Comparison of ENCODE assay signal across 8 cellular contexts in the genomic region with DNA sequence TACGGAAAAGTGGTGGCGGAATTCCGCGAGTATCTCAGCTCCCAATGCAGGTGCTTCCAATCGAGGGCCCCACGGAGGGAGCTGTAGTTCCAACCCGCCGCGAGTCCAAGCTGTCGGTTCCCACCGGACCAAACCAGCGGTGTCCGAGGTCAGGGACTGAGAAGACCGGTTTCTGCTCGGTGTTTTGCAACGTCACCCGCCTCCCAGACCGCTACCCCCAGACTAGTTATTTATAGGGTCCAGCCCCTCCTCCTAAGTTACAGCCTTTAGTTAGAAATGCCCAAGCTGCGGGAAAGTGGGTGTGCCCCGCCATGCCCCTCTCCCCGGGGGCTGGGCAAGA. TPM values are rescaled to one million over a fixed set of nuclear protein-coding genes. Genes with fewer than 3 reads are reported as not detected.
A peak's percentile ranks its signal among the peaks of the same experiment; 100 is the strongest.
DNase-seq lines count a peak whose midpoint lies in the region; ATAC-seq, FAIRE-seq and TF ChIP-seq lines count a peak whose summit lies in the region.

No MANE protein-coding gene starts in this region.

- TF ChIP-seq POLR2A in HepG2 (IDR thresholded peaks at IDR 0.05; ENCODE audit: insufficient read depth in 1 of 2, low read depth in 2 of 2, low read length in 2 of 2) (no peak), testis (IDR thresholded peaks at IDR 0.05) (no peak)

- H3K4me3 ChIP-seq in astrocyte (ENCODE audit: insufficient read depth, low read depth, low read length): peak overlapping the region; percentile 68
- H3K4me3 ChIP-seq in HepG2 (replicated peaks in 1 of 3; ENCODE audit: insufficient read depth in 1 of 3, low read depth in 2 of 3, low read length in 3 of 3): peak overlapping the region; percentile 36 to 79 (median 74)
- H3K4me3 ChIP-seq in testis: peak overlapping the region; percentile 70 to 80

- H3K79me2 ChIP-seq in astrocyte (ENCODE audit: insufficient read depth, low read length): no peaks in the 10 kb centered on the region
- peaks cover 22% of the 10 kb centered on the region for H3K79me2 ChIP-seq in HepG2 (ENCODE audit: insufficient read depth, low read length)

- H3K4me3 Mint-ChIP-seq in astrocyte (ENCODE audit: unreplicated experiment): peak overlapping the region; percentile 88

- no peaks in the 10 kb centered on the region for H4K20me1 ChIP-seq in astrocyte (ENCODE audit: insufficient read depth, low read length)
- no peaks in the 10 kb centered on the region for H4K20me1 ChIP-seq in HepG2 (ENCODE audit: insufficient read depth, low read length)

- no peak overlapping the region for H3K27ac Mint-ChIP-seq in astrocyte (ENCODE audit: unreplicated experiment)

- TF ChIP-seq EP300 in HepG2 (IDR thresholded peaks at IDR 0.05; ENCODE audit: low read depth in 2 of 2, low read length in 2 of 2) (no peak), HepG2 (CRISPR knock-in tag; IDR thresholded peaks at IDR 0.05; ENCODE audit: borderline replicate concordance) (no peak)

- H3K4me1 ChIP-seq in astrocyte (ENCODE audit: insufficient read depth, low read length): peaks cover 12% of the 10 kb centered on the region
- H3K4me1 ChIP-seq in HepG2 (ENCODE audit: insufficient read depth, low read length): peaks cover 61% of the 10 kb centered on the region
- H3K4me1 ChIP-seq in testis: peaks cover 15% of the 10 kb centered on the region

- H2AFZ ChIP-seq in astrocyte (ENCODE audit: low read depth, low read length): peak overlapping the region; percentile 68
- H2AFZ ChIP-seq in HepG2 (ENCODE audit: low read length): peak overlapping the region; percentile 62

- no peak for TF ChIP-seq CTCF in astrocyte (IDR thresholded peaks at IDR 0.05; ENCODE audit: insufficient read depth, low read depth, low read length)
- no peak for TF ChIP-seq CTCF in HepG2 (CRISPR knock-in tag; IDR thresholded peaks at IDR 0.05)
- no peak for TF ChIP-seq CTCF in testis (IDR thresholded peaks at IDR 0.05)

- H3K4me2 ChIP-seq in astrocyte (ENCODE audit: low read length) (peak overlapping the region; percentile 86), HepG2 (ENCODE audit: low read depth, low read length) (peak overlapping the region; percentile 86)

- intact Hi-C loops in Right ventricle myocardium inferior (cut with DNase I): loop anchor here (2.0 to 5.0 kb wide), 2 partner anchors 35 to 120 kb away; no protein-coding TSS in a partner anchor
- intact Hi-C loops in left cardiac atrium (cut with DNase I): loop anchor here in 1 of 2 donors (5.0 kb wide), 1 partner anchor 45 kb away; no protein-coding TSS in a partner anchor
- intact Hi-C loops in HepG2 (cut with micrococcal nuclease; ENCODE audit: unreplicated experiment): loop anchor here (1.0 to 5.0 kb wide), 2 partner anchors 25 to 125 kb away; no protein-coding TSS in a partner anchor
- intact Hi-C loops in testis (cut with DNase I; ENCODE audit: low total_unique reads): loop anchor here (5.0 kb wide), 1 partner anchor 45 kb away; no protein-coding TSS in a partner anchor

- WGBS in HepG2 (ENCODE audit: low lambda C conversion rate): 13% methylated on average over 3 of the region's 21 CpGs
- 2 to 6% methylated on average over 20 to 21 of the region's 21 CpGs for WGBS in testis, 2 donors

- DNase-seq in Right ventricle myocardium inferior (ENCODE audit: missing footprints) (peak; percentile 76), left cardiac atrium (no peak), astrocyte (ENCODE audit: low read depth) (no peak), HepG2 (ENCODE audit: low spot score) (no peak), testis (peak; percentile 31)
- no peak for DNase-seq in stimulated activated CD8-positive, alpha-beta memory T cell treated with anti-CD3 and anti-CD28 coated beads, Interleukin-4, amount 100 ng/mL, for 48 hours

- ATAC-seq in Right ventricle myocardium inferior (no peak), left cardiac atrium (no peak), HepG2 (no peak), GM18907 (IDR thresholded peaks at IDR 0.05; ENCODE audit: unreplicated experiment) (no peak), HG03280 (IDR thresholded peaks at IDR 0.05; ENCODE audit: unreplicated experiment) (no peak)

- FAIRE-seq in astrocyte (lab: Jason Lieb, UNC) (no peak), HepG2 (lab: Jason Lieb, UNC) (no peak)

- H3K9me3 ChIP-seq in astrocyte (ENCODE audit: insufficient read depth, low read depth, low read length) (peaks cover 2% of the 10 kb centered on the region), HepG2 (ENCODE audit: low read length) (no peaks in the 10 kb centered on the region), testis (no peaks in the 10 kb centered on the region)

- CTCF ChIA-PET in HepG2 (lab: Yijun Ruan, JAX; ENCODE audit: low intra/inter-chr PET ratio, low total read pairs): interaction anchor here (7.2 kb wide), 1 partner anchor 45 kb away, joined by 143 read pairs; a partner anchor contains a TSS

- peaks cover 5% of the 10 kb centered on the region for H3K27me3 ChIP-seq in astrocyte (ENCODE audit: insufficient read depth, low read length)
- H3K27me3 ChIP-seq in HepG2 (ENCODE audit: control insufficient read depth in 1 of 2, insufficient read depth in 2 of 2, low read length in 2 of 2): no peaks in the 10 kb centered on the region; a peak in 1 of 5 replicates
- H3K27me3 ChIP-seq in testis: no peaks in the 10 kb centered on the region

- H3K36me3 ChIP-seq in astrocyte (ENCODE audit: insufficient read depth, low read length) (no peaks in the 10 kb centered on the region), HepG2 (replicated peaks in 1 of 2; ENCODE audit: control insufficient read depth in 1 of 2, insufficient read depth in 2 of 2, low read length in 2 of 2) (peaks cover under 1 to 1% of the 10 kb centered on the region in 2 experiments; a peak in 1 of 5 replicates), testis (ENCODE audit: low read depth, missing control alignments) (no peaks in the 10 kb centered on the region)

- peak overlapping the region; percentile 71 for H3K9ac ChIP-seq in astrocyte (ENCODE audit: low read length)
- H3K9ac ChIP-seq in HepG2 (ENCODE audit: insufficient read depth, low read depth, low read length): peak overlapping the region; percentile 65

- no peaks in the 10 kb centered on the region for H3K9me3 Mint-ChIP-seq in astrocyte (ENCODE audit: unreplicated experiment)

- in situ Hi-C loops in HepG2 (cut with HindIII; ENCODE audit: extremely low pct_ligation_motif_present, low pct_unique_long_range_greater_than_20kb): loop anchor here (5.0 kb wide), 1 partner anchor 45 kb away; no protein-coding TSS in a partner anchor

- H3K27ac ChIP-seq in astrocyte (ENCODE audit: low read depth, low read length) (no peak overlapping the region), HepG2 (ENCODE audit: extremely low read length, insufficient read depth, low read length) (peak overlapping the region; percentile 61), testis (no peak overlapping the region)

- H3K27me3 Mint-ChIP-seq in astrocyte (ENCODE audit: low read depth, unreplicated experiment): peaks cover 25% of the 10 kb centered on the region

- H3K36me3 Mint-ChIP-seq in astrocyte (ENCODE audit: low read depth, unreplicated experiment): peaks cover 9% of the 10 kb centered on the region

- POLR2A ChIA-PET in HepG2 (lab: Yijun Ruan, JAX): interaction anchor here (1.0 to 9.2 kb wide), 10 partner anchors 9 to 260 kb away, joined by 4 to 162 read pairs (median 8); a partner anchor contains a TSS

- no TSS peak for BruUV-seq in HepG2 (replicated peaks; lab: Mats Ljungman, UMichigan)

- peaks cover 9% of the 10 kb centered on the region for H3K4me1 Mint-ChIP-seq in astrocyte (ENCODE audit: low read depth, unreplicated experiment)

- no peak for TF ChIP-seq RAD21 in HepG2 (CRISPR knock-in tag; IDR thresholded peaks at IDR 0.05)

RNA-seq across cellular contexts. Expression of a gene that starts 0.7 kb away (rescaled TPM):
- total RNA-seq in Right ventricle myocardium inferior (9.0 TPM), left cardiac atrium (1 to 10 TPM; 5.5 to 6.0 TPM), astrocyte (6.9 and 7.3 TPM in 2 replicates), HepG2 (2016; rRNA removed; fragmentation: Illumina TruSeq; extraction: Trizol) (14.3 and 22.4 TPM in 2 replicates), testis (1 to 10 TPM; 2.8 to 4.6 TPM)
- 1.7 and 2.0 TPM in 2 replicates for total RNA-seq in HepG2 (2016; cell fraction: cytosol; rRNA removed; fragmentation: Illumina TruSeq; extraction: Trizol; ENCODE audit: low read depth)
- 12.6 and 22.5 TPM in 2 replicates for total RNA-seq in HepG2 (2016; cell fraction: insoluble cytoplasmic fraction; rRNA removed; fragmentation: Illumina TruSeq; extraction: Trizol)
- total RNA-seq in HepG2 (2016; cell fraction: membrane; rRNA removed; fragmentation: Illumina TruSeq; extraction: Trizol): 9.5 and 9.9 TPM in 2 replicates
- 28.9 and 34.2 TPM in 2 replicates for total RNA-seq in HepG2 (2016; cell fraction: nucleus; rRNA removed; fragmentation: Illumina TruSeq; extraction: Trizol)
- polyA plus RNA-seq in HepG2 (2011; rRNA removed) (11.1 and 11.9 TPM in 2 replicates), testis (ENCODE audit: insufficient read depth, low read depth, low replicate concordance) (2.8 TPM)
- polyA plus RNA-seq in HepG2 (2011; cell fraction: cytosol; rRNA removed): 12.3 and 12.9 TPM in 2 replicates
- polyA plus RNA-seq in HepG2 (2011; cell fraction: nucleus; rRNA removed): 10.1 and 11.3 TPM in 2 replicates
- 29.5 and 34.5 TPM in 2 replicates for polyA plus RNA-seq in HepG2 (2012)
- 1.9 and 2.0 TPM in 2 replicates for polyA plus RNA-seq in HepG2 (2016; cell fraction: cytosol; fragmentation: Illumina TruSeq; extraction: Trizol; ENCODE audit: low read depth)
- 14.7 and 17.6 TPM in 2 replicates for polyA plus RNA-seq in HepG2 (2016; cell fraction: insoluble cytoplasmic fraction; fragmentation: Illumina TruSeq; extraction: Trizol; ENCODE audit: low read depth)
- polyA plus RNA-seq in HepG2 (2016; cell fraction: membrane; fragmentation: Illumina TruSeq; extraction: Trizol; ENCODE audit: low read depth): 4.6 and 5.0 TPM in 2 replicates
- 47.4 and 50.2 TPM in 2 replicates for polyA plus RNA-seq in HepG2 (2016; cell fraction: nucleus; fragmentation: Illumina TruSeq; extraction: Trizol; ENCODE audit: insufficient read depth, low read depth)
- 4.7 and 30.4 TPM in 2 replicates for polyA minus RNA-seq in HepG2 (2011; rRNA and poly(A)+ RNA removed; ENCODE audit: low replicate concordance)
- polyA minus RNA-seq in HepG2 (2011; cell fraction: cytosol; rRNA and poly(A)+ RNA removed): 24.9 and 26.6 TPM in 2 replicates
- polyA minus RNA-seq in HepG2 (2011; cell fraction: nucleus; rRNA and poly(A)+ RNA removed): 5.0 and 6.7 TPM in 2 replicates

RNA-seq across cellular contexts. Expression of a gene that starts 48.0 kb away (rescaled TPM):
- 19.7 TPM for total RNA-seq in Right ventricle myocardium inferior
- total RNA-seq in left cardiac atrium: 10 to 100 TPM; 15.8 to 22.4 TPM
- 12.8 and 12.9 TPM in 2 replicates for total RNA-seq in astrocyte
- 19.9 and 28.0 TPM in 2 replicates for total RNA-seq in HepG2 (2016; rRNA removed; fragmentation: Illumina TruSeq; extraction: Trizol)
- 10.3 and 10.9 TPM in 2 replicates for total RNA-seq in HepG2 (2016; cell fraction: cytosol; rRNA removed; fragmentation: Illumina TruSeq; extraction: Trizol; ENCODE audit: low read depth)
- 19.3 and 30.3 TPM in 2 replicates for total RNA-seq in HepG2 (2016; cell fraction: insoluble cytoplasmic fraction; rRNA removed; fragmentation: Illumina TruSeq; extraction: Trizol)
- 15.4 and 16.7 TPM in 2 replicates for total RNA-seq in HepG2 (2016; cell fraction: membrane; rRNA removed; fragmentation: Illumina TruSeq; extraction: Trizol)
- 7.0 and 9.3 TPM in 2 replicates for total RNA-seq in HepG2 (2016; cell fraction: nucleus; rRNA removed; fragmentation: Illumina TruSeq; extraction: Trizol)
- 19.9 and 24.6 TPM in 2 replicates for polyA plus RNA-seq in HepG2 (2011; rRNA removed)
- polyA plus RNA-seq in HepG2 (2011; cell fraction: cytosol; rRNA removed): 24.3 and 27.3 TPM in 2 replicates
- polyA plus RNA-seq in HepG2 (2011; cell fraction: nucleus; rRNA removed): 6.9 and 7.0 TPM in 2 replicates
- polyA plus RNA-seq in HepG2 (2012): 11.3 and 13.8 TPM in 2 replicates
- 7.8 and 8.4 TPM in 2 replicates for polyA plus RNA-seq in HepG2 (2016; cell fraction: cytosol; fragmentation: Illumina TruSeq; extraction: Trizol; ENCODE audit: low read depth)
- 22.0 and 27.3 TPM in 2 replicates for polyA plus RNA-seq in HepG2 (2016; cell fraction: insoluble cytoplasmic fraction; fragmentation: Illumina TruSeq; extraction: Trizol; ENCODE audit: low read depth)
- 11.0 and 15.4 TPM in 2 replicates for polyA plus RNA-seq in HepG2 (2016; cell fraction: membrane; fragmentation: Illumina TruSeq; extraction: Trizol; ENCODE audit: low read depth)
- 13.5 and 15.5 TPM in 2 replicates for polyA plus RNA-seq in HepG2 (2016; cell fraction: nucleus; fragmentation: Illumina TruSeq; extraction: Trizol; ENCODE audit: insufficient read depth, low read depth)
- 12.3 and 17.3 TPM in 2 replicates for polyA minus RNA-seq in HepG2 (2011; rRNA and poly(A)+ RNA removed; ENCODE audit: low replicate concordance)
- polyA minus RNA-seq in HepG2 (2011; cell fraction: cytosol; rRNA and poly(A)+ RNA removed): 3.1 and 4.8 TPM in 2 replicates
- 3.5 and 5.1 TPM in 2 replicates for polyA minus RNA-seq in HepG2 (2011; cell fraction: nucleus; rRNA and poly(A)+ RNA removed)
- total RNA-seq in testis: 10 to 100 TPM; 16.7 to 20.9 TPM
- polyA plus RNA-seq in testis (ENCODE audit: insufficient read depth, low read depth, low replicate concordance): 21.1 TPM

RNA-seq across cellular contexts. Expression of a gene that starts 48.3 kb away (rescaled TPM):
- 0.78 TPM for total RNA-seq in Right ventricle myocardium inferior
- total RNA-seq in left cardiac atrium: under 1 TPM; 0.34 to 0.59 TPM
- total RNA-seq in astrocyte: 0.79 and 0.86 TPM in 2 replicates
- total RNA-seq in HepG2 (2016; rRNA removed; fragmentation: Illumina TruSeq; extraction: Trizol): 2.8 and 3.0 TPM in 2 replicates
- 0.61 and 0.79 TPM in 2 replicates for total RNA-seq in HepG2 (2016; cell fraction: cytosol; rRNA removed; fragmentation: Illumina TruSeq; extraction: Trizol; ENCODE audit: low read depth)
- total RNA-seq in HepG2 (2016; cell fraction: insoluble cytoplasmic fraction; rRNA removed; fragmentation: Illumina TruSeq; extraction: Trizol): 2.9 and 3.1 TPM in 2 replicates
- 0.96 and 1.1 TPM in 2 replicates for total RNA-seq in HepG2 (2016; cell fraction: membrane; rRNA removed; fragmentation: Illumina TruSeq; extraction: Trizol)
- total RNA-seq in HepG2 (2016; cell fraction: nucleus; rRNA removed; fragmentation: Illumina TruSeq; extraction: Trizol): 4.0 and 4.2 TPM in 2 replicates
- 1.1 TPM in 2 replicates for polyA plus RNA-seq in HepG2 (2011; rRNA removed)
- 0.53 and 0.70 TPM in 2 replicates for polyA plus RNA-seq in HepG2 (2011; cell fraction: cytosol; rRNA removed)
- polyA plus RNA-seq in HepG2 (2011; cell fraction: nucleus; rRNA removed): 1.7 and 1.9 TPM in 2 replicates
- 0.40 and 0.67 TPM in 2 replicates for polyA plus RNA-seq in HepG2 (2012)
- polyA plus RNA-seq in HepG2 (2016; cell fraction: cytosol; fragmentation: Illumina TruSeq; extraction: Trizol; ENCODE audit: low read depth): 0.29 and 0.34 TPM in 2 replicates
- 1.7 and 2.2 TPM in 2 replicates for polyA plus RNA-seq in HepG2 (2016; cell fraction: insoluble cytoplasmic fraction; fragmentation: Illumina TruSeq; extraction: Trizol; ENCODE audit: low read depth)
- polyA plus RNA-seq in HepG2 (2016; cell fraction: membrane; fragmentation: Illumina TruSeq; extraction: Trizol; ENCODE audit: low read depth): 0.55 and 0.58 TPM in 2 replicates
- 3.6 and 4.2 TPM in 2 replicates for polyA plus RNA-seq in HepG2 (2016; cell fraction: nucleus; fragmentation: Illumina TruSeq; extraction: Trizol; ENCODE audit: insufficient read depth, low read depth)
- 2.8 and 24.8 TPM in 2 replicates for polyA minus RNA-seq in HepG2 (2011; rRNA and poly(A)+ RNA removed; ENCODE audit: low replicate concordance)
- 0.89 and 1.1 TPM in 2 replicates for polyA minus RNA-seq in HepG2 (2011; cell fraction: cytosol; rRNA and poly(A)+ RNA removed)
- 2.9 and 4.0 TPM in 2 replicates for polyA minus RNA-seq in HepG2 (2011; cell fraction: nucleus; rRNA and poly(A)+ RNA removed)
- total RNA-seq in testis: 10 to 100 TPM; 18.3 to 20.0 TPM
- 34.7 TPM for polyA plus RNA-seq in testis (ENCODE audit: insufficient read depth, low read depth, low replicate concordance)

Comparison
In these comparisons a context has a peak if more than half of its experiments do, and no peak if none do; other contexts are left out.
1. DNase-seq: peak in Right ventricle myocardium inferior (single experiment) and testis (single experiment); none in left cardiac atrium (single experiment), astrocyte (single experiment), HepG2 (single experiment) and stimulated activated CD8-positive, alpha-beta memory T cell treated with anti-CD3 and anti-CD28 coated beads, Interleukin-4, amount 100 ng/mL, for 48 hours (single experiment).
2. Peak in every context shown above with its lines, with median percentiles within 50 percentile points of each other: H3K4me3 ChIP-seq.